21 cellular contexts compared by ENCODE assay signal in genomic region chr11:6076443-6076842, GRCh38. TPM values are rescaled to one million over a fixed set of nuclear protein-coding genes. Genes with fewer than 3 reads are reported as not detected.
"Had no signal": no experiment of that assay in that cellular context is flagged by ENCODE, and none has a peak within 500 bp of the region (broad histone marks: within the 10 kb centered on the region; RNA-seq: fewer than 3 reads in every experiment).

No MANE protein-coding gene starts in this region.

RNA-seq across cellular contexts. Expression of gene OR56B4, which starts 31.0 kb away (rescaled TPM):
- total RNA-seq: activated naive CD4-positive, alpha-beta T cell treated with anti-CD3 and anti-CD28 coated beads for 36 hours; activated naive CD4-positive, alpha-beta T cell treated with anti-CD3 and anti-CD28 coated beads, Interleukin-2, amount 50 U/mL, for 72 hours; activated naive CD8-positive, alpha-beta T cell treated with anti-CD3 and anti-CD28 coated beads for 36 hours; activated naive CD8-positive, alpha-beta T cell treated with anti-CD3 and anti-CD28 coated beads, Interleukin-2, amount 10 ng/mL, durations not matched to agents 7 days and 5 days; activated T-cell treated with anti-CD3 and anti-CD28 coated beads, Interleukin-2, amount 50 U/mL, for 4 hours; activated T-cell treated with anti-CD3 and anti-CD28 coated beads, Interleukin-2, amount 50 U/mL, for 72 hours; activated T-helper 1 cell treated with anti-CD3 and anti-CD28 coated beads, Interleukin-12 subunit alpha, Interleukin-12 subunit beta, Interleukin-2, Interleukin-4 antibody, amounts not matched to agents 30 ng/mL and 10 ng/mL and 1 ng/mL, durations not matched to agents 14 hours and 24 hours and 36 hours; activated T-helper 17 cell treated with anti-CD3 and anti-CD28 coated beads, Interleukin-2, amount 50 U/mL, for 72 hours; activated T-helper 2 cell treated with anti-CD3 and anti-CD28 coated beads, Interferon-gamma antibody, Interleukin-2, Interleukin-4, amounts not matched to agents 10 μg/mL and 5 μg/mL and 100 μg/mL, durations not matched to agents 14 hours and 24 hours and 36 hours; adrenal gland; aorta; ascending aorta; astrocyte; body of pancreas; breast epithelium; bronchial epithelial cell; cardiac muscle cell; cardiac septum; cerebellum; chondrocyte had no signal
- polyA plus RNA-seq: adipose tissue, adrenal gland, aorta had no signal

RNA-seq across cellular contexts. Expression of gene OR56A1, which starts 45.9 kb away (rescaled TPM):
- total RNA-seq: activated naive CD4-positive, alpha-beta T cell treated with anti-CD3 and anti-CD28 coated beads for 36 hours; activated naive CD8-positive, alpha-beta T cell treated with anti-CD3 and anti-CD28 coated beads for 36 hours; activated naive CD8-positive, alpha-beta T cell treated with anti-CD3 and anti-CD28 coated beads, Interleukin-2, amount 10 ng/mL, durations not matched to agents 7 days and 5 days; activated T-cell treated with anti-CD3 and anti-CD28 coated beads, Interleukin-2, amount 50 U/mL, for 4 hours; activated T-cell treated with anti-CD3 and anti-CD28 coated beads, Interleukin-2, amount 50 U/mL, for 72 hours; activated T-helper 1 cell treated with anti-CD3 and anti-CD28 coated beads, Interleukin-12 subunit alpha, Interleukin-12 subunit beta, Interleukin-2, Interleukin-4 antibody, amounts not matched to agents 30 ng/mL and 10 ng/mL and 1 ng/mL, durations not matched to agents 14 hours and 24 hours and 36 hours; activated T-helper 17 cell treated with anti-CD3 and anti-CD28 coated beads, Interleukin-2, amount 50 U/mL, for 72 hours; activated T-helper 2 cell treated with anti-CD3 and anti-CD28 coated beads, Interferon-gamma antibody, Interleukin-2, Interleukin-4, amounts not matched to agents 10 μg/mL and 5 μg/mL and 100 μg/mL, durations not matched to agents 14 hours and 24 hours and 36 hours; adrenal gland; ascending aorta; astrocyte; body of pancreas; breast epithelium; bronchial epithelial cell; cardiac septum; chondrocyte had no signal
- polyA plus RNA-seq: adipose tissue, adrenal gland, aorta, cardiac muscle cell had no signal
